10 cellular contexts compared by ENCODE assay signal in the genomic region with DNA sequence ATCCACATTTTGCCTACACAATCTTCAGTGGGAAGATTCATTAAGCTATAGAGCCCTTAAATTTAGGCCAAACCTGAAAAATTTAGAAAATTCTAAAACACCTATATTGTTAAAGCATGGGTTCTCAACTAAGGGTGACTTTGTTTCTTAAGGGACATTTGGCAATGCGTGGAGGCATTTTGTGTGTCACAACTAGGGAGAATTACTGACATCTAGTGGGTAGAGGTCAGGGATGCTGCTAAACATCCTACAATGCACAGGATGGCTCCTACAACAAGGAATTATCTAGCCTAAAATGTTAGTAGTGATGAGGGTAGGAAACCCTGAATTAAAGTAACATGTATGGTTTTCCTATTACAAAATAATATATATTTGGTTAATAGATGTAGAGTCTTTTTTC. TPM values are rescaled to one million over a fixed set of nuclear protein-coding genes. Genes with fewer than 3 reads are reported as not detected.
DNase-seq lines count a peak whose midpoint lies in the region; ATAC-seq, FAIRE-seq and TF ChIP-seq lines count a peak whose summit lies in the region.
"Had no signal": no experiment of that assay in that cellular context is flagged by ENCODE, and none has a peak within 500 bp of the region (broad histone marks: within the 10 kb centered on the region; RNA-seq: fewer than 3 reads in every experiment).

No MANE protein-coding gene starts in this region.

- peak; percentile 50 for DNase-seq in A673 (ENCODE audit: low spot score)
- DNase-seq in GM18507 (ENCODE audit: extremely low spot score, insufficient read length, low read depth), result no peak
- peak; percentile 23 for DNase-seq in RCC 7860 (ENCODE audit: low spot score)
- DNase-seq in heart left ventricle, result no peak
- DNase-seq in NCI-H1436 treated with DMSO at 0.1 percent for 48 hours (lab: John Stamatoyannopoulos, UW), result no peak
- no peak for DNase-seq in pancreas
- no peak for DNase-seq in ovary
- no peak for DNase-seq in HuH-7.5 (ENCODE audit: low spot score)
- DNase-seq: activated naive CD8-positive, alpha-beta T cell treated with anti-CD3 and anti-CD28 coated beads for 36 hours had no signal

- H3K4me1 ChIP-seq in A673 (ENCODE audit: insufficient read depth, low read length, poor library complexity, severe bottlenecking), result no peaks in the 10 kb centered on the region
- H3K4me1 ChIP-seq in heart left ventricle, result peaks cover 0 to 8% (median 0%) of the 10 kb centered on the region in 12 donors
- peaks cover 0 to 13% (median 0%) of the 10 kb centered on the region in 3 donors for H3K4me1 ChIP-seq in pancreas
- H3K4me1 ChIP-seq in ovary (ENCODE audit: insufficient read depth), result peaks cover 2% of the 10 kb centered on the region

- H3K4me3 ChIP-seq in A673 (ENCODE audit: low read depth, low read length, poor library complexity, severe bottlenecking), result no peak overlapping the region
- no peak overlapping the region for H3K4me3 ChIP-seq in heart left ventricle
- H3K4me3 ChIP-seq in pancreas, result no peak overlapping the region
- H3K4me3 ChIP-seq in ovary, result no peak overlapping the region

- POLR2A ChIA-PET in A673 (lab: Charles Lee; ENCODE audit: low non-redundant PET), result no interaction called here

- no peaks in the 10 kb centered on the region for H3K36me3 ChIP-seq in A673 (ENCODE audit: insufficient read depth, low read length, poor library complexity, severe bottlenecking)
- no peaks in the 10 kb centered on the region for H3K36me3 ChIP-seq in heart left ventricle
- no peaks in the 10 kb centered on the region for H3K36me3 ChIP-seq in pancreas
- H3K36me3 ChIP-seq in ovary, result no peaks in the 10 kb centered on the region

- CTCF ChIA-PET in A673 (lab: Charles Lee), result no interaction called here

- FAIRE-seq in GM18507 (lab: Jason Lieb, UNC) (peak; percentile 71), RCC 7860 (lab: Jason Lieb, UNC) (peak; percentile 40), pancreas (lab: Jason Lieb, UNC) (no peak)

- no peaks in the 10 kb centered on the region for H3K9me3 ChIP-seq in A673 (ENCODE audit: low read depth, low read length, poor library complexity, severe bottlenecking)
- H3K9me3 ChIP-seq in heart left ventricle, result no peaks in the 10 kb centered on the region
- H3K9me3 ChIP-seq in pancreas, result no peaks in the 10 kb centered on the region
- H3K9me3 ChIP-seq in ovary, result no peaks in the 10 kb centered on the region

- H3K27ac ChIP-seq in A673 (ENCODE audit: low read depth, low read length, poor library complexity, severe bottlenecking) (no peak overlapping the region), heart left ventricle (no peak overlapping the region), pancreas (no peak overlapping the region), ovary (no peak overlapping the region)

- 65 to 88% (median 69%) methylated on average over 1 of the region's 1 CpG for WGBS in heart left ventricle, 4 donors
- WGBS in pancreas, 2 donors, result 94 to 98% methylated on average over 1 of the region's 1 CpG
- WGBS in ovary, 3 donors, result 90 to 100% (median 96%) methylated on average over 1 of the region's 1 CpG

- H3K27me3 ChIP-seq in A673 (replicated peaks; ENCODE audit: insufficient read depth, low read depth, low read length, poor library complexity), result no peaks in the 10 kb centered on the region
- H3K27me3 ChIP-seq in heart left ventricle, result no peaks in the 10 kb centered on the region
- H3K27me3 ChIP-seq in pancreas, result no peaks in the 10 kb centered on the region
- no peaks in the 10 kb centered on the region for H3K27me3 ChIP-seq in ovary

- ATAC-seq in heart left ventricle (peak in 3 of 4 donors; percentile 54 to 65 (median 63)), pancreas (no peak)
- ATAC-seq: stimulated activated memory B cell treated with anti-CD40 and anti-IgM and Interleukin-4, amounts not matched to agents 10 μg/mL and 1 μg/mL and 100 μg/mL, for 72 hours had no signal

- no TSS peak for BruUV-seq in A673 (replicated peaks; lab: Mats Ljungman, UMichigan)

- TF ChIP-seq CTCF in A673 (conservative IDR thresholded peaks at IDR 0.05; ENCODE audit: low read depth, low read length) (peak; percentile 46), heart left ventricle (IDR thresholded peaks at IDR 0.05) (peak in 11 of 12 donors; percentile 9 to 55 (median 31)), pancreas (IDR thresholded peaks at IDR 0.05) (no peak), ovary (IDR thresholded peaks at IDR 0.05) (no peak)

- TF ChIP-seq POLR2A in heart left ventricle (IDR thresholded peaks at IDR 0.05) (no peak), ovary (IDR thresholded peaks at IDR 0.05) (no peak)

- TF ChIP-seq EP300 in ovary (IDR thresholded peaks at IDR 0.05), result no peak

- intact Hi-C loops in A673 (cut with micrococcal nuclease; ENCODE audit: unreplicated experiment), result loop anchor here (1.0 kb wide), 1 partner anchor 255 kb away; no protein-coding TSS in a partner anchor
- intact Hi-C loops in heart left ventricle (cut with DNase I), result loop anchor here in 3 of 10 donors (2.0 to 10.0 kb wide), 2 partner anchors 252 to 256 kb away; no protein-coding TSS in a partner anchor
- intact Hi-C loops in pancreas (cut with DNase I), result no loop called here
- intact Hi-C loops in ovary (cut with DNase I), result no loop called here

RNA-seq across cellular contexts. Expression of a gene that starts 55.8 kb away (rescaled TPM):
- total RNA-seq in A673 (2021) (40.7 and 44.5 TPM in 2 replicates), heart left ventricle (10 to 100 TPM; 23.4 to 48.3 (median 31.7) TPM), pancreas (10 to 100 TPM; 18.5 to 39.2 (median 21.3) TPM), ovary (10 to 100 TPM; 48.8 to 73.5 (median 61.0) TPM)
- polyA plus RNA-seq in heart left ventricle (10 to 100 TPM in 1 of 2 donors, 1 to 10 TPM in 1; 5.8 to 21.1 TPM), pancreas (1 to 10 TPM; 6.5 to 6.7 TPM), ovary (10 to 100 TPM; 20.7 to 71.8 TPM)

Comparison
In these comparisons a context has a peak if more than half of its experiments do, and no peak if none do; other contexts are left out.
1. DNase-seq: peak in A673 (single experiment) and RCC 7860 (single experiment); none in GM18507 (single experiment), heart left ventricle (0 of 5), NCI-H1436 treated with DMSO at 0.1 percent for 48 hours (single experiment), pancreas (0 of 6), ovary (0 of 5) and HuH-7.5 (single experiment).
2. CTCF ChIP-seq: peak in A673 (single experiment) and heart left ventricle (11 of 12); none in pancreas (0 of 4) and ovary (0 of 3).
3. ATAC-seq: peak in heart left ventricle (3 of 4); none in pancreas (0 of 4).